5 cellular contexts compared by ENCODE assay signal in genomic region chr6:89064931-89065330, GRCh38. TPM values are rescaled to one million over a fixed set of nuclear protein-coding genes. Genes with fewer than 3 reads are reported as not detected.
"Had no signal": no experiment of that assay in that cellular context is flagged by ENCODE, and none has a peak within 500 bp of the region (broad histone marks: within the 10 kb centered on the region; RNA-seq: fewer than 3 reads in every experiment).

No MANE protein-coding gene starts in this region.

RNA-seq across cellular contexts. Expression of gene SRSF12, which starts 52.9 kb away (rescaled TPM):
- total RNA-seq: left ventricle myocardium inferior, lower lobe of right lung, lung microvascular endothelial cell, mononuclear cell, myocyte had no signal
